ENCODE assay signal across 13 cellular contexts in the genomic region with DNA sequence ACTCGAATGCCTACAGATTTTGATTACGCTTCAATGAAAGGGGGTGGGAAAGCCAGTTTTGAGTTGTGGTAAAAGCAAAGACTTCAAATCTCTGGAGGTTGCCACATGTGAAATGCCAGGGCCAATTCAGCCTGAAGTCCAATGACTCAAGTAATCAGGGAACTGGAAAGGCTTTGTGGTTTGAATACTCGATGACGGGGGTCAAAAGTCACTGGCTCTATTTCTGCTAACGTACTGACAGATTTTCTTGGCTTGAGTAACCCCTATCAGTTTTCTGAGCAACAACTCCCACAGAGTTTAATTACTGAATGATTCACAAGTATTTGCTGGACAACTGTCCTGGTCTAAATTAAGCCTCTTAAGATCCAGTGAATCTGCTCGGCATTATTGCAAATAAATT.
DNase-seq lines count a peak whose midpoint lies in the region; TF ChIP-seq lines count a peak whose summit lies in the region.
"Had no signal": no experiment of that assay in that cellular context is flagged by ENCODE, and none has a peak within 500 bp of the region (broad histone marks: within the 10 kb centered on the region; RNA-seq: fewer than 3 reads in every experiment).

No MANE protein-coding gene starts in this region.

- no peaks in the 10 kb centered on the region for H3K27me3 ChIP-seq in ACC112 (ENCODE audit: insufficient read depth, low read length)
- H3K27me3 ChIP-seq in Peyer's patch, result no peaks in the 10 kb centered on the region

- intact Hi-C loops in activated T-helper 2 cell treated with anti-CD3 and anti-CD28 coated beads, Interferon-gamma antibody, Interleukin-2, Interleukin-4, amounts not matched to agents 10 μg/mL and 5 μg/mL and 100 μg/mL, durations not matched to agents 14 hours and 24 hours and 36 hours (cut with micrococcal nuclease), result no loop called here

- in situ Hi-C loops in astrocyte of the cerebellum (cut with HindIII; ENCODE audit: low sequenced_read_pairs), result no loop called here

- H3K36me3 ChIP-seq in ACC112 (ENCODE audit: insufficient read depth, low read length), result no peaks in the 10 kb centered on the region
- peaks cover 0 to 21% (median 0%) of the 10 kb centered on the region in 3 donors for H3K36me3 ChIP-seq in Peyer's patch

- H3K4me3 ChIP-seq in ACC112 (ENCODE audit: low read depth, low read length) (peak overlapping the region; percentile 36; the same call in 1 of the 2 replicates), astrocyte of the cerebellum (ENCODE audit: low read depth, low read length) (no peak overlapping the region), Peyer's patch (no peak overlapping the region)

- no peaks in the 10 kb centered on the region for H3K36me3 Mint-ChIP-seq in activated T-helper 2 cell treated with anti-CD3 and anti-CD28 coated beads, Interferon-gamma antibody, Interleukin-2, Interleukin-4, amounts not matched to agents 10 μg/mL and 5 μg/mL and 100 μg/mL, durations not matched to agents 14 hours and 24 hours and 36 hours (ENCODE audit: low read depth)

- H3K4me3 Mint-ChIP-seq in activated T-helper 2 cell treated with anti-CD3 and anti-CD28 coated beads, Interferon-gamma antibody, Interleukin-2, Interleukin-4, amounts not matched to agents 10 μg/mL and 5 μg/mL and 100 μg/mL, durations not matched to agents 14 hours and 24 hours and 36 hours (ENCODE audit: low read depth), result no peak overlapping the region
- H3K4me3 Mint-ChIP-seq: CD14-positive monocyte; stimulated activated naive CD8-positive, alpha-beta T cell treated with anti-CD3 and anti-CD28 coated beads, Interleukin-15, Interleukin-2, amounts not matched to agents 100 ng/mL and 50 ng/mL, for 24 hours had no signal

- H3K9me3 Mint-ChIP-seq in activated T-helper 2 cell treated with anti-CD3 and anti-CD28 coated beads, Interferon-gamma antibody, Interleukin-2, Interleukin-4, amounts not matched to agents 10 μg/mL and 5 μg/mL and 100 μg/mL, durations not matched to agents 14 hours and 24 hours and 36 hours, result no peaks in the 10 kb centered on the region
- H3K9me3 Mint-ChIP-seq: stimulated activated naive CD8-positive, alpha-beta T cell treated with anti-CD3 and anti-CD28 coated beads, Interleukin-15, Interleukin-2, amounts not matched to agents 100 ng/mL and 50 ng/mL, for 24 hours had no signal

- no peaks in the 10 kb centered on the region for H3K79me2 ChIP-seq in ACC112 (ENCODE audit: control insufficient read depth, insufficient read depth, low read length, unreplicated experiment)
- H3K79me2 ChIP-seq: parathyroid adenoma had no signal

- peaks cover 1% of the 10 kb centered on the region for H3K27me3 Mint-ChIP-seq in activated T-helper 2 cell treated with anti-CD3 and anti-CD28 coated beads, Interferon-gamma antibody, Interleukin-2, Interleukin-4, amounts not matched to agents 10 μg/mL and 5 μg/mL and 100 μg/mL, durations not matched to agents 14 hours and 24 hours and 36 hours (ENCODE audit: low read depth)

- no peak overlapping the region for H3K27ac Mint-ChIP-seq in activated T-helper 2 cell treated with anti-CD3 and anti-CD28 coated beads, Interferon-gamma antibody, Interleukin-2, Interleukin-4, amounts not matched to agents 10 μg/mL and 5 μg/mL and 100 μg/mL, durations not matched to agents 14 hours and 24 hours and 36 hours
- H3K27ac Mint-ChIP-seq: CD14-positive monocyte; stimulated activated naive CD8-positive, alpha-beta T cell treated with anti-CD3 and anti-CD28 coated beads, Interleukin-15, Interleukin-2, amounts not matched to agents 100 ng/mL and 50 ng/mL, for 24 hours had no signal

- H3K27ac ChIP-seq in ACC112 (ENCODE audit: low read depth, low read length) (peak overlapping the region; percentile 74), Peyer's patch (no peak overlapping the region)
- H3K27ac ChIP-seq: parathyroid adenoma had no signal

- no peaks in the 10 kb centered on the region for H3K9me3 ChIP-seq in Peyer's patch

- peak overlapping the region; percentile 35 for H2AFZ ChIP-seq in ACC112 (ENCODE audit: low read length, unreplicated experiment)
- H2AFZ ChIP-seq: parathyroid adenoma had no signal

- no peak for TF ChIP-seq POLR2A in Peyer's patch (IDR thresholded peaks at IDR 0.05)

- DNase-seq in HPDE6-E6E7 (ENCODE audit: extremely low spot score) (peak; percentile 25), astrocyte of the cerebellum (ENCODE audit: low read depth) (peak; percentile 78), kidney tubule cell (ENCODE audit: low spot score) (peak; percentile 93), Peyer's patch (no peak), NCI-H510A treated with DMSO at 0.1 percent for 48 hours (lab: John Stamatoyannopoulos, UW) (no peak), NCI-H748 (lab: John Stamatoyannopoulos, UW; ENCODE audit: unreplicated experiment) (no peak)
- DNase-seq in activated T-helper 2 cell treated with anti-CD3 and anti-CD28 coated beads, Interferon-gamma antibody, Interleukin-2, Interleukin-4, amounts not matched to agents 10 μg/mL and 5 μg/mL and 100 μg/mL, durations not matched to agents 14 hours and 24 hours and 36 hours (ENCODE audit: low spot score), result no peak
- DNase-seq: glutamatergic neuron, SW 1271 had no signal

- H3K4me1 Mint-ChIP-seq in activated T-helper 2 cell treated with anti-CD3 and anti-CD28 coated beads, Interferon-gamma antibody, Interleukin-2, Interleukin-4, amounts not matched to agents 10 μg/mL and 5 μg/mL and 100 μg/mL, durations not matched to agents 14 hours and 24 hours and 36 hours (ENCODE audit: low read depth), result no peaks in the 10 kb centered on the region

- TF ChIP-seq CTCF in astrocyte of the cerebellum (IDR thresholded peaks at IDR 0.05; ENCODE audit: low read depth, low read length, missing control alignments), result no peak
- no peak for TF ChIP-seq CTCF in Peyer's patch (IDR thresholded peaks at IDR 0.05)

- H3K4me1 ChIP-seq in ACC112 (ENCODE audit: control insufficient read depth, insufficient read depth, low read length, unreplicated experiment), result peaks cover 36% of the 10 kb centered on the region
- no peaks in the 10 kb centered on the region for H3K4me1 ChIP-seq in Peyer's patch
- H3K4me1 ChIP-seq: parathyroid adenoma had no signal

Comparison
In these comparisons a context has a peak if more than half of its experiments do, and no peak if none do; other contexts are left out.
1. DNase-seq: peak in HPDE6-E6E7 (single experiment), astrocyte of the cerebellum (single experiment) and kidney tubule cell (single experiment); none in Peyer's patch (0 of 3), NCI-H510A treated with DMSO at 0.1 percent for 48 hours (single experiment), NCI-H748 (single experiment) and activated T-helper 2 cell treated with anti-CD3 and anti-CD28 coated beads, Interferon-gamma antibody, Interleukin-2, Interleukin-4, amounts not matched to agents 10 μg/mL and 5 μg/mL and 100 μg/mL, durations not matched to agents 14 hours and 24 hours and 36 hours (single experiment).